8 cellular contexts compared by ENCODE assay signal in genomic region chr16:4288148-4288921, GRCh38. TPM values are rescaled to one million over a fixed set of nuclear protein-coding genes. Genes with fewer than 3 reads are reported as not detected.
DNase-seq lines count a peak whose midpoint lies in the region; ATAC-seq and TF ChIP-seq lines count a peak whose summit lies in the region.

No MANE protein-coding gene starts in this region.

- peak overlapping the region; percentile 39 for H3K27ac ChIP-seq in epithelial cell of prostate

- no peak overlapping the region for H3K27ac Mint-ChIP-seq in natural killer cell

- H3K27me3 Mint-ChIP-seq in natural killer cell (ENCODE audit: low read depth in 2 of 2) = peaks cover 5 to 28% of the 10 kb centered on the region in 2 donors

- H3K4me3 Mint-ChIP-seq in natural killer cell = no peak overlapping the region

- TF ChIP-seq CTCF in natural killer cell (IDR thresholded peaks at IDR 0.05) = peak; percentile 98

- intact Hi-C loops in natural killer cell (cut with micrococcal nuclease) = loop anchor here (1.0 to 5.0 kb wide), 2 partner anchors 42 to 114 kb away; no protein-coding TSS in a partner anchor

- peaks cover 4 to 10% of the 10 kb centered on the region in 2 donors for H3K4me1 Mint-ChIP-seq in natural killer cell

- no peaks in the 10 kb centered on the region for H3K9me3 Mint-ChIP-seq in natural killer cell

- ATAC-seq in HG02571 (IDR thresholded peaks at IDR 0.05; ENCODE audit: unreplicated experiment) (peak; percentile 77), natural killer cell (peak; percentile 89 to 98 (median 97)), GM19455 (IDR thresholded peaks at IDR 0.05; ENCODE audit: unreplicated experiment) (no peak)

- H3K36me3 Mint-ChIP-seq in natural killer cell = no peaks in the 10 kb centered on the region

- peak; percentile 42 for DNase-seq in GM04504 (ENCODE audit: low read depth)
- peak; percentile 21 for DNase-seq in NCI-H82 treated with DMSO at 0.1 percent for 48 hours (lab: John Stamatoyannopoulos, UW; ENCODE audit: unreplicated experiment)
- DNase-seq in activated CD8-positive, alpha-beta memory T cell treated with anti-CD3 and anti-CD28 coated beads, Interleukin-2, amount 50 U/mL, for 24 hours (ENCODE audit: extremely low read depth) = peak; percentile 56
- no peak for DNase-seq in epithelial cell of prostate (ENCODE audit: low read depth, low spot score)
- DNase-seq in natural killer cell = peak; percentile 77
- DNase-seq in stimulated activated naive CD4-positive, alpha-beta T cell (lab: John Stamatoyannopoulos, UW) = peak; percentile 49 to 85 (median 76)

RNA-seq across cellular contexts. Expression of gene TFAP4, which starts 15.5 kb away (rescaled TPM):
- total RNA-seq in natural killer cell = 1 to 10 TPM; 6.5 to 9.6 (median 8.9) TPM

RNA-seq across cellular contexts. Expression of gene GLIS2, which starts 27.5 kb away (rescaled TPM):
- under 1 TPM in 2 of 3 donors, not detected in 1; 0.05 to 0.35 TPM for total RNA-seq in natural killer cell

RNA-seq across cellular contexts. Expression of gene SRL, which starts 46.5 kb away (rescaled TPM):
- not detected for total RNA-seq in natural killer cell
